8 cellular contexts compared by ENCODE assay signal in the genomic region with DNA sequence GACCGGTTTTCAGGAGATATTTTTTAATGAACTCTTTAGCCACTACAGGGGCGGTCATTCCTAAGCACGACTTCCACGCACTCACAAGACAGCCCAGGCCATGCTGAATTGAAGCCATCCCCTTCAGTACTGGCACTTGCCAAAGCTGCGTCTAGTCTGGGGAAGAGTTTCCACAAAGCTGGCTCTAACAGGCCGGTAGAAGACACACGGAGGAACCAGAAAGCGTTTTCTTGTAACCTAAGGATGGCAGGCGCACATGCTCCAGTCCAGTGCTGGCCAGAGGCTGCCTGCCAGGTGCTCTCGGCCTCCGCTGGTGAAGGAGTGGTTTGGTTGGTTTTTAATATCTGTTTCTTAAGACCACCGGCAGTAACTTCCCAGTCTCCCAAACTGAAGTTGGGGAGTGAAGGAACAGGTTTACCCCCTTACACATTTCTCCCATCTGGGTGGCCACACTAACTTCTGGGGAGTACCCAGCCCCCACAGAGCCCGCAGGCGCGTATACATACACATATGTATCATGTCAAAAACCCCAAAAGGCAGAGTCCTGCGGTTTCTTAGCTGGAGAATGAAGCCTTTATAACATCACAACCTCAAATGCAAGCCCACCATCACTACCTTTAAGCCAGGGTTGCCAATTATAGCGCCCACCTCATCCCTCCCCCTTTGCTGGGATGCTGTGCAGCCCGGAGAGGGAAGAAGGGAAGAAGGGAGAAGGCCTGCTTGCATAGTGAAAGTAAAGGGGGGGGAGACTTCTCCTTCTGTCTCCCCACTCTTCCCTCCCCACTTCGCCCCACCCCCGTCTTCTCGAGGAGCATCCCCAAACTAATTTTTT. TPM values are rescaled to one million over a fixed set of nuclear protein-coding genes. Genes with fewer than 3 reads are reported as not detected.
A peak's percentile ranks its signal among the peaks of the same experiment; 100 is the strongest.
DNase-seq lines count a peak whose midpoint lies in the region; ATAC-seq, FAIRE-seq and TF ChIP-seq lines count a peak whose summit lies in the region.

No MANE protein-coding gene starts in this region.

- intact Hi-C loops in HepG2 (cut with micrococcal nuclease; ENCODE audit: unreplicated experiment) (no loop called here), natural killer cell (cut with micrococcal nuclease) (loop anchor here (2.0 kb wide), 1 partner anchor 34 kb away; no protein-coding TSS in a partner anchor)

- no peaks in the 10 kb centered on the region for H3K27me3 Mint-ChIP-seq in effector memory CD8-positive, alpha-beta T cell
- H3K27me3 Mint-ChIP-seq in natural killer cell (ENCODE audit: low read depth in 2 of 2) = no peaks in the 10 kb centered on the region

- TF ChIP-seq RAD21 in liver (IDR thresholded peaks at IDR 0.05) = no peak
- TF ChIP-seq RAD21 in HepG2 (CRISPR knock-in tag; IDR thresholded peaks at IDR 0.05) = no peak

- no peak for FAIRE-seq in HepG2 (lab: Jason Lieb, UNC)

- in situ Hi-C loops in HepG2 (cut with HindIII; ENCODE audit: extremely low pct_ligation_motif_present, low pct_unique_long_range_greater_than_20kb) = no loop called here

- TF ChIP-seq CTCF in liver (IDR thresholded peaks at IDR 0.05; ENCODE audit: low read depth, low read length, missing input control) (no peak), HepG2 (CRISPR knock-in tag; IDR thresholded peaks at IDR 0.05) (no peak), SU-DHL-6 (IDR thresholded peaks at IDR 0.05; ENCODE audit: insufficient read depth, low read length, poor library complexity, severe bottlenecking) (no peak), natural killer cell (IDR thresholded peaks at IDR 0.05) (no peak)

- no peaks in the 10 kb centered on the region for H4K20me1 ChIP-seq in HepG2 (ENCODE audit: insufficient read depth, low read length)
- H4K20me1 ChIP-seq in SU-DHL-6 (ENCODE audit: low read depth, low read length) = no peaks in the 10 kb centered on the region

- no peaks in the 10 kb centered on the region for H3K79me2 ChIP-seq in HepG2 (ENCODE audit: insufficient read depth, low read length)
- no peaks in the 10 kb centered on the region for H3K79me2 ChIP-seq in SU-DHL-6 (ENCODE audit: insufficient read depth, low read length)

- TF ChIP-seq EP300 in HepG2 (IDR thresholded peaks at IDR 0.05; ENCODE audit: low read depth in 2 of 2, low read length in 2 of 2) = no peak
- TF ChIP-seq EP300 in HepG2 (CRISPR knock-in tag; IDR thresholded peaks at IDR 0.05; ENCODE audit: borderline replicate concordance) = no peak

- peak overlapping the region; percentile 19 to 38 for H3K27ac ChIP-seq in liver (ENCODE audit: low read depth in 1 of 2, low read length in 2 of 2)
- H3K27ac ChIP-seq in HepG2 (ENCODE audit: extremely low read length, insufficient read depth, low read length) = no peak overlapping the region
- H3K27ac ChIP-seq in SU-DHL-6 (ENCODE audit: low read depth, low read length) = no peak overlapping the region

- H3K27ac Mint-ChIP-seq in effector memory CD8-positive, alpha-beta T cell = peak overlapping the region; percentile 78 to 97
- H3K27ac Mint-ChIP-seq in natural killer cell = peak overlapping the region; percentile 87 to 96

- H3K36me3 ChIP-seq in liver (ENCODE audit: control insufficient read depth in 4 of 4, insufficient read depth in 3 of 4, low read depth in 1 of 4, low read length in 3 of 4) (no peaks in the 10 kb centered on the region), HepG2 (replicated peaks in 1 of 2; ENCODE audit: control insufficient read depth in 1 of 2, insufficient read depth in 2 of 2, low read length in 2 of 2) (no peaks in the 10 kb centered on the region), SU-DHL-6 (ENCODE audit: low read length) (no peaks in the 10 kb centered on the region)

- H3K27me3 ChIP-seq in liver (ENCODE audit: control insufficient read depth in 4 of 4, insufficient read depth in 4 of 4, low read length in 3 of 4) = peaks cover 0 to 6% (median 2%) of the 10 kb centered on the region in 4 donors
- H3K27me3 ChIP-seq in HepG2 (ENCODE audit: control insufficient read depth in 1 of 2, insufficient read depth in 2 of 2, low read length in 2 of 2) = peaks cover 11 to 82% of the 10 kb centered on the region in 2 experiments; a peak in 4 of 5 replicates
- no peaks in the 10 kb centered on the region for H3K27me3 ChIP-seq in SU-DHL-6 (ENCODE audit: low read length)

- H3K4me3 ChIP-seq in liver (ENCODE audit: low read depth in 1 of 3, low read length in 3 of 3) (peak overlapping the region; percentile 29 to 76 (median 41)), HepG2 (replicated peaks in 1 of 3; ENCODE audit: insufficient read depth in 1 of 3, low read depth in 2 of 3, low read length in 3 of 3) (no peak overlapping the region), SU-DHL-6 (ENCODE audit: insufficient read depth, low read length, poor library complexity, severe bottlenecking) (peak overlapping the region; percentile 67)

- peaks cover 18% of the 10 kb centered on the region; the same call in 1 of the 2 replicates for H3F3A ChIP-seq in SU-DHL-6 (ENCODE audit: insufficient read depth)

- H3K4me1 Mint-ChIP-seq in effector memory CD8-positive, alpha-beta T cell (ENCODE audit: low read depth in 2 of 2) = peaks cover 48 to 61% of the 10 kb centered on the region in 2 donors
- peaks cover 60 to 69% of the 10 kb centered on the region in 2 donors for H3K4me1 Mint-ChIP-seq in natural killer cell

- H3K4me2 ChIP-seq in HepG2 (ENCODE audit: low read depth, low read length) (no peak overlapping the region), SU-DHL-6 (ENCODE audit: low read depth, low read length, poor library complexity, severe bottlenecking) (peak overlapping the region; percentile 94)

- H2AFZ ChIP-seq in HepG2 (ENCODE audit: low read length) (no peak overlapping the region), SU-DHL-6 (ENCODE audit: low read depth, low read length, severe bottlenecking) (peak overlapping the region; percentile 90)

- CTCF ChIA-PET in HepG2 (lab: Yijun Ruan, JAX; ENCODE audit: low intra/inter-chr PET ratio, low total read pairs) = no interaction called here

- no peaks in the 10 kb centered on the region for H3K9me3 Mint-ChIP-seq in effector memory CD8-positive, alpha-beta T cell
- no peaks in the 10 kb centered on the region for H3K9me3 Mint-ChIP-seq in natural killer cell

- ATAC-seq in HepG2 (no peak), natural killer cell (peak in 1 of 3 donors; percentile 12), HG03432 (IDR thresholded peaks at IDR 0.05; ENCODE audit: unreplicated experiment) (no peak), HG02571 (IDR thresholded peaks at IDR 0.05; ENCODE audit: unreplicated experiment) (no peak)
- ATAC-seq in effector memory CD8-positive, alpha-beta T cell (replicated peaks) = peak; percentile 9

- no TSS peak for BruUV-seq in HepG2 (replicated peaks; lab: Mats Ljungman, UMichigan)

- no peak for TF ChIP-seq POLR2A in HepG2 (IDR thresholded peaks at IDR 0.05; ENCODE audit: insufficient read depth in 1 of 2, low read depth in 2 of 2, low read length in 2 of 2)

- no peak for DNase-seq in HepG2 (ENCODE audit: low spot score)
- peak in 1 of 3 experiments; percentile 15 for DNase-seq in effector memory CD8-positive, alpha-beta T cell
- DNase-seq in natural killer cell = no peak
- DNase-seq in superior temporal gyrus (ENCODE audit: extremely low spot score) = no peak

- H3K36me3 Mint-ChIP-seq in effector memory CD8-positive, alpha-beta T cell (ENCODE audit: insufficient read depth) = peaks cover 25% of the 10 kb centered on the region
- H3K36me3 Mint-ChIP-seq in natural killer cell = no peaks in the 10 kb centered on the region

- peak overlapping the region; percentile 94 to 100 for H3K4me3 Mint-ChIP-seq in effector memory CD8-positive, alpha-beta T cell
- peak overlapping the region; percentile 99 for H3K4me3 Mint-ChIP-seq in natural killer cell

- 33% methylated on average over 21 of the region's 21 CpGs for WGBS in liver
- WGBS in HepG2 (ENCODE audit: low lambda C conversion rate) = 64% methylated on average over 21 of the region's 21 CpGs

- peaks cover 11 to 28% (median 21%) of the 10 kb centered on the region in 4 donors for H3K4me1 ChIP-seq in liver (ENCODE audit: control insufficient read depth in 4 of 4, insufficient read depth in 4 of 4, low read length in 3 of 4)
- H3K4me1 ChIP-seq in HepG2 (ENCODE audit: insufficient read depth, low read length) = peaks cover 11% of the 10 kb centered on the region

- POLR2A ChIA-PET in HepG2 (lab: Yijun Ruan, JAX) = no interaction called here

- H3K9me3 ChIP-seq in liver (ENCODE audit: control insufficient read depth in 4 of 4, low read length in 3 of 4) (no peaks in the 10 kb centered on the region), HepG2 (ENCODE audit: low read length) (no peaks in the 10 kb centered on the region), SU-DHL-6 (ENCODE audit: insufficient read depth, low read length) (no peaks in the 10 kb centered on the region)

- no peaks in the 10 kb centered on the region for H3K9me2 ChIP-seq in SU-DHL-6 (replicated peaks; ENCODE audit: insufficient read depth, low read length)

- no peak overlapping the region for H3K9ac ChIP-seq in liver (ENCODE audit: low read depth in 1 of 2, low read length in 2 of 2)
- H3K9ac ChIP-seq in HepG2 (ENCODE audit: insufficient read depth, low read depth, low read length) = no peak overlapping the region
- H3K9ac ChIP-seq in SU-DHL-6 (ENCODE audit: low read length) = peak overlapping the region; percentile 78

RNA-seq across cellular contexts. Expression of a gene that starts 1.2 kb away (rescaled TPM):
- total RNA-seq in liver = 1 to 10 TPM; 1.0 to 1.3 TPM
- polyA plus RNA-seq in liver = under 1 TPM; 0.33 to 0.35 TPM
- total RNA-seq in HepG2 (2016; rRNA removed; fragmentation: Illumina TruSeq; extraction: Trizol) = 0.02 TPM in 1 of 2 replicates, not detected in the other
- 0.09 TPM in 1 of 2 replicates, not detected in the other for total RNA-seq in HepG2 (2016; cell fraction: cytosol; rRNA removed; fragmentation: Illumina TruSeq; extraction: Trizol; ENCODE audit: low read depth)
- total RNA-seq in HepG2 (2016; cell fraction: insoluble cytoplasmic fraction; rRNA removed; fragmentation: Illumina TruSeq; extraction: Trizol) = not detected in 2 replicates
- total RNA-seq in HepG2 (2016; cell fraction: membrane; rRNA removed; fragmentation: Illumina TruSeq; extraction: Trizol) = 0.03 TPM in 1 of 2 replicates, not detected in the other
- total RNA-seq in HepG2 (2016; cell fraction: nucleus; rRNA removed; fragmentation: Illumina TruSeq; extraction: Trizol) = 0.09 TPM in 1 of 2 replicates, not detected in the other
- 0.03 TPM in 1 of 2 replicates, not detected in the other for polyA plus RNA-seq in HepG2 (2011; rRNA removed)
- polyA plus RNA-seq in HepG2 (2011; cell fraction: cytosol; rRNA removed) = 0.01 TPM in 1 of 2 replicates, not detected in the other
- polyA plus RNA-seq in HepG2 (2011; cell fraction: nucleus; rRNA removed) = 0.06 and 0.07 TPM in 2 replicates
- polyA plus RNA-seq in HepG2 (2012) = 0.05 and 0.07 TPM in 2 replicates
- not detected in 2 replicates for polyA plus RNA-seq in HepG2 (2016; cell fraction: cytosol; fragmentation: Illumina TruSeq; extraction: Trizol; ENCODE audit: low read depth)
- polyA plus RNA-seq in HepG2 (2016; cell fraction: insoluble cytoplasmic fraction; fragmentation: Illumina TruSeq; extraction: Trizol; ENCODE audit: low read depth) = 0.08 TPM in 1 of 2 replicates, not detected in the other
- polyA plus RNA-seq in HepG2 (2016; cell fraction: membrane; fragmentation: Illumina TruSeq; extraction: Trizol; ENCODE audit: low read depth) = not detected in 2 replicates
- 0.08 TPM in 1 of 2 replicates, not detected in the other for polyA plus RNA-seq in HepG2 (2016; cell fraction: nucleus; fragmentation: Illumina TruSeq; extraction: Trizol; ENCODE audit: insufficient read depth, low read depth)
- polyA minus RNA-seq in HepG2 (2011; rRNA and poly(A)+ RNA removed; ENCODE audit: low replicate concordance) = 0.16 and 3.9 TPM in 2 replicates
- not detected in 2 replicates for polyA minus RNA-seq in HepG2 (2011; cell fraction: cytosol; rRNA and poly(A)+ RNA removed)
- 0.12 and 0.13 TPM in 2 replicates for polyA minus RNA-seq in HepG2 (2011; cell fraction: nucleus; rRNA and poly(A)+ RNA removed)
- 10 to 100 TPM; 34.6 to 42.3 (median 38.6) TPM for total RNA-seq in natural killer cell

Comparison
In these comparisons a context has a peak if more than half of its experiments do, and no peak if none do; other contexts are left out.
1. H3K27ac ChIP-seq: peak in liver (2 of 2); none in HepG2 (single experiment) and SU-DHL-6 (single experiment).
2. H3K4me3 ChIP-seq: peak in liver (3 of 3) and SU-DHL-6 (single experiment); none in HepG2 (0 of 3).
3. RNA of a gene that starts 1.2 kb away (total RNA-seq): 34.6 to 42.3 TPM in natural killer cell; 1.0 to 1.3 TPM in liver and 0.02 to 0.09 TPM in HepG2; every median in the first group is over 10 times any median in the second.